8 cellular contexts compared by ENCODE assay signal in genomic region chr15:43903864-43904290, GRCh38.
DNase-seq lines count a peak whose midpoint lies in the region; ATAC-seq and TF ChIP-seq lines count a peak whose summit lies in the region.

No MANE protein-coding gene starts in this region.

- no peaks in the 10 kb centered on the region for H3K27me3 ChIP-seq in liver (ENCODE audit: control insufficient read depth in 4 of 4, insufficient read depth in 4 of 4, low read length in 3 of 4)

- peak; percentile 51 for ATAC-seq in GM18909 (IDR thresholded peaks at IDR 0.05; ENCODE audit: poor library complexity, unreplicated experiment)
- ATAC-seq in GM21447 (IDR thresholded peaks at IDR 0.05; ENCODE audit: unreplicated experiment), result no peak

- TF ChIP-seq CTCF in AG09309 (IDR thresholded peaks at IDR 0.05; ENCODE audit: control insufficient read depth, insufficient read depth, low read depth, low read length, missing control alignments) (peak; percentile 87), liver (IDR thresholded peaks at IDR 0.05; ENCODE audit: low read depth, low read length, missing input control) (peak; percentile 56)

- no peaks in the 10 kb centered on the region for H3K9me3 ChIP-seq in liver (ENCODE audit: control insufficient read depth in 4 of 4, low read length in 3 of 4)

- DNase-seq in AG09309 (ENCODE audit: low read depth), result no peak
- DNase-seq in NCI-H345 (lab: John Stamatoyannopoulos, UW), result peak; percentile 61
- DNase-seq in activated CD4-positive, alpha-beta T cell treated with anti-CD3 and anti-CD28 coated beads for 4 hours, result peak; percentile 37 to 54
- peak; percentile 5 for DNase-seq in stimulated activated CD8-positive, alpha-beta memory T cell treated with anti-CD3 and anti-CD28 coated beads, Interleukin-12 subunit alpha, Interleukin-12 subunit beta, amount 100 ng/mL, for 24 hours (ENCODE audit: extremely low read depth)

- H3K4me1 ChIP-seq in liver (ENCODE audit: control insufficient read depth in 4 of 4, insufficient read depth in 4 of 4, low read length in 3 of 4), result no peaks in the 10 kb centered on the region

- H3K27ac ChIP-seq in cingulate gyrus (ENCODE audit: low read depth, low read length) (peak overlapping the region; percentile 63), liver (ENCODE audit: low read depth in 1 of 2, low read length in 2 of 2) (no peak overlapping the region)

- WGBS in liver, result 28% methylated on average over 8 of the region's 8 CpGs

- peak; percentile 73 to 81 for TF ChIP-seq RAD21 in liver (IDR thresholded peaks at IDR 0.05)

- no peaks in the 10 kb centered on the region for H3K36me3 ChIP-seq in liver (ENCODE audit: control insufficient read depth in 4 of 4, insufficient read depth in 3 of 4, low read depth in 1 of 4, low read length in 3 of 4)

- H3K9ac ChIP-seq in liver (ENCODE audit: low read depth in 1 of 2, low read length in 2 of 2), result no peak overlapping the region

- H3K4me3 ChIP-seq in AG09309 (ENCODE audit: control insufficient read depth, low read depth, low read length), result no peak overlapping the region
- no peak overlapping the region for H3K4me3 ChIP-seq in liver (ENCODE audit: low read depth in 1 of 3, low read length in 3 of 3)

TF ChIP-seq in liver, 16 proteins besides CTCF, POLR2A, EP300 and RAD21:
- TF ChIP-seq JUND (IDR thresholded peaks at IDR 0.05) (no peak), SP1 (IDR thresholded peaks at IDR 0.05) (no peak), NR2F2 (IDR thresholded peaks at IDR 0.05) (no peak), ATF3 (IDR thresholded peaks at IDR 0.05) (no peak), YY1 (IDR thresholded peaks at IDR 0.05) (no peak), TAF1 (conservative IDR thresholded peaks at IDR 0.05) (no peak), GABPA (IDR thresholded peaks at IDR 0.05 in 1 of 2, conservative IDR thresholded peaks at IDR 0.05 in 1 of 2) (no peak), HNF4A (conservative IDR thresholded peaks at IDR 0.05) (no peak), RXRA (IDR thresholded peaks at IDR 0.05) (no peak), REST (IDR thresholded peaks at IDR 0.05) (no peak), EGR1 (IDR thresholded peaks at IDR 0.05; ENCODE audit: low read depth in 2 of 2) (no peak), FOXA2 (IDR thresholded peaks at IDR 0.05) (no peak), FOXA1 (IDR thresholded peaks at IDR 0.05) (no peak), HNF4G (IDR thresholded peaks at IDR 0.05) (no peak)
- TF ChIP-seq, protein P1, sequence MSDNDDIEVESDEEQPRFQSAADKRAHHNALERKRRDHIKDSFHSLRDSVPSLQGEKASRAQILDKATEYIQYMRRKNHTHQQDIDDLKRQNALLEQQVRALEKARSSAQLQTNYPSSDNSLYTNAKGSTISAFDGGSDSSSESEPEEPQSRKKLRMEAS (IDR thresholded peaks at IDR 0.05), result no peak
- TF ChIP-seq, protein P2, sequence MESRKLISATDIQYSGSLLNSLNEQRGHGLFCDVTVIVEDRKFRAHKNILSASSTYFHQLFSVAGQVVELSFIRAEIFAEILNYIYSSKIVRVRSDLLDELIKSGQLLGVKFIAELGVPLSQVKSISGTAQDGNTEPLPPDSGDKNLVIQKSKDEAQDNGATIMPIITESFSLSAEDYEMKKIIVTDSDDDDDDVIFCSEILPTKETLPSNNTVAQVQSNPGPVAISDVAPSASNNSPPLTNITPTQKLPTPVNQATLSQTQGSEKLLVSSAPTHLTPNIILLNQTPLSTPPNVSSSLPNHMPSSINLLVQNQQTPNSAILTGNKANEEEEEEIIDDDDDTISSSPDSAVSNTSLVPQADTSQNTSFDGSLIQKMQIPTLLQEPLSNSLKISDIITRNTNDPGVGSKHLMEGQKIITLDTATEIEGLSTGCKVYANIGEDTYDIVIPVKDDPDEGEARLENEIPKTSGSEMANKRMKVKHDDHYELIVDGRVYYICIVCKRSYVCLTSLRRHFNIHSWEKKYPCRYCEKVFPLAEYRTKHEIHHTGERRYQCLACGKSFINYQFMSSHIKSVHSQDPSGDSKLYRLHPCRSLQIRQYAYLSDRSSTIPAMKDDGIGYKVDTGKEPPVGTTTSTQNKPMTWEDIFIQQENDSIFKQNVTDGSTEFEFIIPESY (IDR thresholded peaks at IDR 0.05), result no peak
